ENCODE assay signal across 8 cellular contexts in genomic region chr12:132218915-132219314, GRCh38.
A peak's percentile ranks its signal among the peaks of the same experiment; 100 is the strongest.
DNase-seq lines count a peak whose midpoint lies in the region; ATAC-seq, FAIRE-seq and TF ChIP-seq lines count a peak whose summit lies in the region.

No MANE protein-coding gene starts in this region.

- H3K36me3 Mint-ChIP-seq in H9 (ENCODE audit: insufficient read depth in 1 of 3, low read depth in 3 of 3): peaks cover 0 to 3% (median 0%) of the 10 kb centered on the region in 3 experiments; a peak in 1 of 7 replicates
- H3K36me3 Mint-ChIP-seq in chondrocyte (ENCODE audit: low read depth): peaks cover 2% of the 10 kb centered on the region

- no peak for TF ChIP-seq EP300 in SK-N-SH (IDR thresholded peaks at IDR 0.05; ENCODE audit: borderline replicate concordance in 1 of 2, low read depth in 1 of 2, low read length in 1 of 2)

- no peak for ATAC-seq in GM18498 (IDR thresholded peaks at IDR 0.05; ENCODE audit: unreplicated experiment)

- peaks cover 0 to 10% (median 5%) of the 10 kb centered on the region in 11 experiments; a peak in 12 of 22 replicates for H3K9me3 ChIP-seq in BLaER1 treated with 17β-estradiol and CSF1 and Interleukin-3, amounts not matched to agents 10 nM and 100 nM (replicated peaks in 1 of 11)
- H3K9me3 ChIP-seq in H9 (ENCODE audit: control insufficient read depth, low read depth, low read length): no peaks in the 10 kb centered on the region
- no peaks in the 10 kb centered on the region for H3K9me3 ChIP-seq in SK-N-SH
- H3K9me3 ChIP-seq in parathyroid adenoma (ENCODE audit: control insufficient read depth, low read length): no peaks in the 10 kb centered on the region

- H3K18ac ChIP-seq in H9 (ENCODE audit: insufficient read length, low read depth, low read length): no peak overlapping the region

- no peak overlapping the region for H2BK15ac ChIP-seq in H9 (ENCODE audit: low read depth, low read length)

- FAIRE-seq in GM12892 (lab: Jason Lieb, UNC): no peak

- 0 out of 22 replicates have a peak, but pooled peaks cover 0 to 9% (median 0%) of the 10 kb centered on the region in 11 experiments for H3K27me3 ChIP-seq in BLaER1 treated with 17β-estradiol and CSF1 and Interleukin-3, amounts not matched to agents 10 nM and 100 nM
- H3K27me3 ChIP-seq in H9 (ENCODE audit: insufficient read depth, low read length) (peaks cover 6% of the 10 kb centered on the region; the same call in 1 of the 2 replicates), SK-N-SH (ENCODE audit: insufficient read depth) (peaks cover 46% of the 10 kb centered on the region), parathyroid adenoma (ENCODE audit: control insufficient read depth, insufficient read depth, low read length) (no peaks in the 10 kb centered on the region)

- H3K14ac ChIP-seq in H9 (ENCODE audit: insufficient read depth, low read length): no peak overlapping the region

- peaks cover 0 to 2% of the 10 kb centered on the region in 2 experiments; a peak in 1 of 4 replicates for H3K4me1 Mint-ChIP-seq in H9
- peaks cover 5% of the 10 kb centered on the region for H3K4me1 Mint-ChIP-seq in chondrocyte (ENCODE audit: low read depth)

- TF ChIP-seq RAD21 in SK-N-SH (IDR thresholded peaks at IDR 0.05; ENCODE audit: low read length): peak; percentile 48

- no peak overlapping the region for H3T11ph ChIP-seq in H9 (ENCODE audit: low read length)

- peak; percentile 83 for DNase-seq in H9
- peak; percentile 77 for DNase-seq in SK-N-SH
- peak; percentile 53 for DNase-seq in chondrocyte (ENCODE audit: low spot score)
- no peak for DNase-seq in GM12892 (ENCODE audit: insufficient read length)
- no peak for DNase-seq in retina

- H2BK5ac ChIP-seq in H9 (ENCODE audit: insufficient read length, low read length): no peak overlapping the region

- POLR2A ChIA-PET in SK-N-SH (lab: Yijun Ruan, JAX): no interaction called here

- H3K4me3 Mint-ChIP-seq in H9: no peak overlapping the region
- H3K4me3 Mint-ChIP-seq in chondrocyte (ENCODE audit: unreplicated experiment): no peak overlapping the region

- H3K27ac Mint-ChIP-seq in H9: no peak overlapping the region
- H3K27ac Mint-ChIP-seq in chondrocyte (ENCODE audit: unreplicated experiment): no peak overlapping the region

- H4K20me1 ChIP-seq in BLaER1 treated with 17β-estradiol and CSF1 and Interleukin-3, amounts not matched to agents 10 nM and 100 nM: no peaks in the 10 kb centered on the region
- H4K20me1 ChIP-seq in H9 (ENCODE audit: control insufficient read depth, insufficient read depth, insufficient read length): no peaks in the 10 kb centered on the region
- H4K20me1 ChIP-seq in SK-N-SH (ENCODE audit: insufficient read depth): no peaks in the 10 kb centered on the region

- H4K5ac ChIP-seq in H9 (ENCODE audit: insufficient read length, low read depth, low read length): no peak overlapping the region

- H4K91ac ChIP-seq in H9 (ENCODE audit: insufficient read length, low read depth, low read length): no peak overlapping the region

- no peak overlapping the region for H3K23ac ChIP-seq in H9 (ENCODE audit: insufficient read length, low read depth, low read length)

- H2AK5ac ChIP-seq in H9 (ENCODE audit: insufficient read length, low read length): no peak overlapping the region

- peaks cover 6% of the 10 kb centered on the region for H3F3A ChIP-seq in SK-N-SH (replicated peaks; ENCODE audit: insufficient read depth)

- no CpG with 5 or more reads among the region's 13 CpGs for WGBS in H9 (ENCODE audit: extremely low coverage, insufficient read length, low lambda C conversion rate)
- 1% methylated on average over 13 of the region's 13 CpGs for WGBS in SK-N-SH (ENCODE audit: low lambda C conversion rate)

- H3K56ac ChIP-seq in H9 (ENCODE audit: insufficient read length, low read depth, low read length): no peak overlapping the region

- peak; percentile 62 for TF ChIP-seq CTCF in H9 (conservative IDR thresholded peaks at IDR 0.05)
- TF ChIP-seq CTCF in SK-N-SH (IDR thresholded peaks at IDR 0.05): peak; percentile 48
- peak; percentile 74 for TF ChIP-seq CTCF in chondrocyte (IDR thresholded peaks at IDR 0.05)
- TF ChIP-seq CTCF in parathyroid adenoma (IDR thresholded peaks at IDR 0.05): peak; percentile 37

- H4K8ac ChIP-seq in H9 (replicated peaks; ENCODE audit: insufficient read length, low read depth, low read length): no peak overlapping the region

- no peaks in the 10 kb centered on the region for H3K9me2 ChIP-seq in SK-N-SH

- H3K27ac ChIP-seq in BLaER1 treated with 17β-estradiol and CSF1 and Interleukin-3, amounts not matched to agents 10 nM and 100 nM: peak overlapping the region in 6 of 11 experiments; percentile 23 to 70 (median 64); a peak in 9 of 22 replicates
- no peak overlapping the region for H3K27ac ChIP-seq in H9 (ENCODE audit: insufficient read length, low read depth, low read length)
- H3K27ac ChIP-seq in SK-N-SH (ENCODE audit: low read depth in 2 of 2, low read length in 1 of 2): no peak overlapping the region
- H3K27ac ChIP-seq in parathyroid adenoma: no peak overlapping the region

- TF ChIP-seq POLR2A in GM12892 (IDR thresholded peaks at IDR 0.05; ENCODE audit: low read depth, low read length): no peak

- H2BK12ac ChIP-seq in H9 (ENCODE audit: insufficient read length, low read depth, low read length): no peak overlapping the region

- no peaks in the 10 kb centered on the region for H3K79me1 ChIP-seq in H9 (ENCODE audit: insufficient read depth, low read depth, low read length, poor library complexity, severe bottlenecking)

- no peak overlapping the region for H3K4me3 ChIP-seq in BLaER1 treated with 17β-estradiol and CSF1 and Interleukin-3, amounts not matched to agents 10 nM and 100 nM
- no peak overlapping the region for H3K4me3 ChIP-seq in SK-N-SH (ENCODE audit: low read depth in 2 of 2, low read length in 1 of 2)
- no peak overlapping the region for H3K4me3 ChIP-seq in parathyroid adenoma (ENCODE audit: low read depth, low read length)

- H3K27me3 Mint-ChIP-seq in H9 (ENCODE audit: low read depth) (peaks cover 82% of the 10 kb centered on the region), chondrocyte (ENCODE audit: low read depth) (peaks cover 55% of the 10 kb centered on the region)

- H3K36me3 ChIP-seq in BLaER1 treated with 17β-estradiol and CSF1 and Interleukin-3, amounts not matched to agents 10 nM and 100 nM: no peaks in the 10 kb centered on the region
- H3K36me3 ChIP-seq in SK-N-SH (replicated peaks in 1 of 2; ENCODE audit: control insufficient read depth in 1 of 2, insufficient read depth in 2 of 2, low read length in 1 of 2) (no peaks in the 10 kb centered on the region), parathyroid adenoma (ENCODE audit: control insufficient read depth, insufficient read depth, low read length) (no peaks in the 10 kb centered on the region)

- no peak overlapping the region for H3K4ac ChIP-seq in H9 (ENCODE audit: low read depth, low read length)

- CTCF ChIA-PET in SK-N-SH (lab: Yijun Ruan, JAX): interaction anchor here (0.5 to 2.1 kb wide), 17 partner anchors 9 to 195 kb away, joined by 3 to 15 read pairs (median 3); no protein-coding TSS in a partner anchor

- no peak overlapping the region for H2BK20ac ChIP-seq in H9 (ENCODE audit: low read depth, low read length, poor library complexity, severe bottlenecking)

- no peaks in the 10 kb centered on the region for H3K79me2 ChIP-seq in H9 (ENCODE audit: insufficient read depth, low read length)
- H3K79me2 ChIP-seq in SK-N-SH (ENCODE audit: insufficient read depth): no peaks in the 10 kb centered on the region
- H3K79me2 ChIP-seq in parathyroid adenoma: no peaks in the 10 kb centered on the region

- peak overlapping the region; percentile 50 to 88 (median 77) for H3K4me2 ChIP-seq in BLaER1 treated with 17β-estradiol and CSF1 and Interleukin-3, amounts not matched to agents 10 nM and 100 nM
- no peak overlapping the region for H3K4me2 ChIP-seq in H9 (ENCODE audit: insufficient read depth, insufficient read length, low read length)
- H3K4me2 ChIP-seq in SK-N-SH: no peak overlapping the region
- no peak overlapping the region for H3K4me2 ChIP-seq in parathyroid adenoma (ENCODE audit: low read length)

- H3K9me3 Mint-ChIP-seq in H9 (peaks cover 7 to 8% of the 10 kb centered on the region in 2 experiments), chondrocyte (ENCODE audit: low read depth) (peaks cover 7% of the 10 kb centered on the region)

- no peak overlapping the region for H2BK120ac ChIP-seq in H9 (ENCODE audit: low read depth, low read length, poor library complexity, severe bottlenecking)

- no peaks in the 10 kb centered on the region for H3K23me2 ChIP-seq in H9 (ENCODE audit: insufficient read length, low read depth, low read length, poor library complexity, severe bottlenecking)

- H3K4me1 ChIP-seq in BLaER1 treated with 17β-estradiol and CSF1 and Interleukin-3, amounts not matched to agents 10 nM and 100 nM: peaks cover 26 to 58% (median 52%) of the 10 kb centered on the region in 10 experiments
- H3K4me1 ChIP-seq in H9 (ENCODE audit: insufficient read depth, low read length): no peaks in the 10 kb centered on the region; the same call in 1 of the 2 replicates
- H3K4me1 ChIP-seq in SK-N-SH (ENCODE audit: control insufficient read depth in 1 of 2, insufficient read depth in 2 of 2, low read depth in 1 of 2, low read length in 1 of 2): no peaks in the 10 kb centered on the region
- peaks cover 12% of the 10 kb centered on the region for H3K4me1 ChIP-seq in parathyroid adenoma

- peak overlapping the region in 6 of 11 experiments; percentile 0 to 61 (median 47); a peak in 8 of 22 replicates for H3K9ac ChIP-seq in BLaER1 treated with 17β-estradiol and CSF1 and Interleukin-3, amounts not matched to agents 10 nM and 100 nM
- no peak overlapping the region for H3K9ac ChIP-seq in H9 (ENCODE audit: extremely low read depth, insufficient read length, low read length)
- no peak overlapping the region for H3K9ac ChIP-seq in SK-N-SH
- no peak overlapping the region for H3K9ac ChIP-seq in parathyroid adenoma

- H2AFZ ChIP-seq in H9 (ENCODE audit: low read length) (no peak overlapping the region), SK-N-SH (ENCODE audit: low read depth) (no peak overlapping the region), parathyroid adenoma (peak overlapping the region; percentile 33)

TF ChIP-seq in SK-N-SH, 30 proteins besides CTCF, POLR2A, EP300 and RAD21:
- TF ChIP-seq TCF12 (IDR thresholded peaks at IDR 0.05): no peak
- no peak for TF ChIP-seq RXRA (IDR thresholded peaks at IDR 0.05; ENCODE audit: borderline replicate concordance, low read depth)
- no peak for TF ChIP-seq NFIC (IDR thresholded peaks at IDR 0.05; ENCODE audit: borderline replicate concordance)
- peak; percentile 41; the same call in 1 of the 2 replicates for TF ChIP-seq SMC3 (IDR thresholded peaks at IDR 0.05; ENCODE audit: low read depth, low read length)
- no peak for TF ChIP-seq NRF1 (IDR thresholded peaks at IDR 0.05; ENCODE audit: low read depth, low read length)

Comparison
In these comparisons a context has a peak if more than half of its experiments do, and no peak if none do; other contexts are left out.
1. H3K27ac ChIP-seq: peak in BLaER1 treated with 17β-estradiol and CSF1 and Interleukin-3, amounts not matched to agents 10 nM and 100 nM (6 of 11); none in H9 (single experiment), SK-N-SH (0 of 2) and parathyroid adenoma (single experiment).
2. H3K4me2 ChIP-seq: peak in BLaER1 treated with 17β-estradiol and CSF1 and Interleukin-3, amounts not matched to agents 10 nM and 100 nM (11 of 11); none in H9 (single experiment), SK-N-SH (single experiment) and parathyroid adenoma (single experiment).
3. H3K9ac ChIP-seq: peak in BLaER1 treated with 17β-estradiol and CSF1 and Interleukin-3, amounts not matched to agents 10 nM and 100 nM (6 of 11); none in H9 (single experiment), SK-N-SH (single experiment) and parathyroid adenoma (single experiment).
4. DNase-seq: peak in H9 (single experiment), SK-N-SH (single experiment) and chondrocyte (single experiment); none in GM12892 (single experiment) and retina (single experiment).
5. Peak in every context shown above with its lines, with median percentiles within 50 percentile points of each other: CTCF ChIP-seq.